In the genomic region with DNA sequence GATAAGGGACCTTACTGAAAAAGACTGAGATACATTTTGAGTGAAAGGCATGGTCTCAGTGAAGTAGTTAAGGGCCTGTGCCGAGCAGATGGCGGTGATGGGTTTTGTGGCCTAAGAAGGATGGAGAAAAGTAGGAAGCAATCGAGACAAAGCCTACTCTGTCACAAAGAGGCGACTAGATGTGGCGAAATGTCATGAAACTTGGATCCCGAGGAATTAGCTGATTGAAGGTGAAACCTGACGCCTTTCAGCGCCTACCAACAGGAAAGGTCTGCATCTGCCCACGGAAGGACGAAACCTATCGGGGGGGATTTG, we compare ENCODE assay signal across 8 cellular contexts. TPM values are rescaled to one million over a fixed set of nuclear protein-coding genes. Genes with fewer than 3 reads are reported as not detected.
A peak's percentile ranks its signal among the peaks of the same experiment; 100 is the strongest.
DNase-seq lines count a peak whose midpoint lies in the region; ATAC-seq and TF ChIP-seq lines count a peak whose summit lies in the region.

No MANE protein-coding gene starts in this region.

- no peaks in the 10 kb centered on the region for H3K36me3 ChIP-seq in rectal smooth muscle tissue (ENCODE audit: control insufficient read depth, insufficient read depth, low read length)

- peak overlapping the region; percentile 49 for H3K9ac ChIP-seq in rectal smooth muscle tissue (ENCODE audit: low read length)

- no peaks in the 10 kb centered on the region for H3K27me3 ChIP-seq in foreskin keratinocyte
- H3K27me3 ChIP-seq in rectal smooth muscle tissue (ENCODE audit: control insufficient read depth, insufficient read depth, low read length) = no peaks in the 10 kb centered on the region

- peaks cover 28% of the 10 kb centered on the region for H3K36me3 Mint-ChIP-seq in stimulated activated naive CD8-positive, alpha-beta T cell treated with anti-CD3 and anti-CD28 coated beads, Interleukin-15, Interleukin-2, amounts not matched to agents 100 ng/mL and 50 ng/mL, for 24 hours (ENCODE audit: low read depth)

- no peak for TF ChIP-seq CTCF in foreskin keratinocyte (conservative IDR thresholded peaks at IDR 0.05)
- TF ChIP-seq CTCF in GM10266 (IDR thresholded peaks at IDR 0.05; ENCODE audit: control insufficient read depth, insufficient read depth, low read depth, missing control alignments) = no peak

- no peaks in the 10 kb centered on the region for H3K9me3 Mint-ChIP-seq in stimulated activated naive CD8-positive, alpha-beta T cell treated with anti-CD3 and anti-CD28 coated beads, Interleukin-15, Interleukin-2, amounts not matched to agents 100 ng/mL and 50 ng/mL, for 24 hours

- peak overlapping the region; percentile 98 for H3K4me3 Mint-ChIP-seq in stimulated activated naive CD8-positive, alpha-beta T cell treated with anti-CD3 and anti-CD28 coated beads, Interleukin-15, Interleukin-2, amounts not matched to agents 100 ng/mL and 50 ng/mL, for 24 hours

- H3K4me1 ChIP-seq in foreskin keratinocyte (peaks cover 9% of the 10 kb centered on the region), rectal smooth muscle tissue (ENCODE audit: control insufficient read depth, insufficient read depth, low read length) (peaks cover 9% of the 10 kb centered on the region)

- H3K27ac Mint-ChIP-seq in stimulated activated naive CD8-positive, alpha-beta T cell treated with anti-CD3 and anti-CD28 coated beads, Interleukin-15, Interleukin-2, amounts not matched to agents 100 ng/mL and 50 ng/mL, for 24 hours = peak overlapping the region; percentile 96

- H3K27ac ChIP-seq in foreskin keratinocyte = peak overlapping the region; percentile 56
- no peak overlapping the region for H3K27ac ChIP-seq in rectal smooth muscle tissue (ENCODE audit: low read depth, low read length)

- ATAC-seq in stimulated activated naive CD8-positive, alpha-beta T cell treated with anti-CD3 and anti-CD28 coated beads, Interleukin-15, Interleukin-2, amounts not matched to agents 100 U/mL and 50 U/mL, for 24 hours = no peak
- ATAC-seq in SK-N-SH treated with all-trans-retinoic acid at 6 μM for 48 hours = peak; percentile 7
- no peak for ATAC-seq in foreskin keratinocyte
- ATAC-seq in HG03439 (IDR thresholded peaks at IDR 0.05; ENCODE audit: unreplicated experiment) = no peak

- DNase-seq in stimulated activated naive CD8-positive, alpha-beta T cell treated with anti-CD3 and anti-CD28 coated beads, Interleukin-15, Interleukin-2, amounts not matched to agents 100 U/mL and 50 U/mL, for 24 hours = no peak
- DNase-seq in foreskin keratinocyte (peak in 1 of 2 donors; percentile 16), GM10266 (ENCODE audit: extremely low spot score) (no peak)
- no peak for DNase-seq in stimulated activated CD8-positive, alpha-beta memory T cell treated with anti-CD3 and anti-CD28 coated beads, Interleukin-4, amount 100 ng/mL, for 48 hours

- H3K4me1 Mint-ChIP-seq in stimulated activated naive CD8-positive, alpha-beta T cell treated with anti-CD3 and anti-CD28 coated beads, Interleukin-15, Interleukin-2, amounts not matched to agents 100 ng/mL and 50 ng/mL, for 24 hours (ENCODE audit: low read depth) = peaks cover 22% of the 10 kb centered on the region

- no peaks in the 10 kb centered on the region for H3K27me3 Mint-ChIP-seq in stimulated activated naive CD8-positive, alpha-beta T cell treated with anti-CD3 and anti-CD28 coated beads, Interleukin-15, Interleukin-2, amounts not matched to agents 100 ng/mL and 50 ng/mL, for 24 hours

- peak overlapping the region; percentile 98 for H3K4me3 ChIP-seq in rectal smooth muscle tissue (ENCODE audit: low read length)

TF ChIP-seq in SK-N-SH treated with all-trans-retinoic acid at 6 μM for 48 hours, 23 proteins besides CTCF, POLR2A, EP300 and RAD21:
- TF ChIP-seq PATZ1 (CRISPR knock-in tag; IDR thresholded peaks at IDR 0.05; ENCODE audit: borderline replicate concordance) (no peak), RARB (CRISPR knock-in tag; IDR thresholded peaks at IDR 0.05) (no peak), ZNF8 (CRISPR knock-in tag; IDR thresholded peaks at IDR 0.05) (no peak), TCF4 (CRISPR knock-in tag; IDR thresholded peaks at IDR 0.05; ENCODE audit: borderline replicate concordance) (no peak), ISL1 (CRISPR knock-in tag; IDR thresholded peaks at IDR 0.05) (no peak)

RNA-seq across cellular contexts. Expression of gene CEP192, which starts 0.5 kb away (rescaled TPM):
- total RNA-seq in foreskin keratinocyte = 20.2 and 23.1 TPM in 2 replicates
- 8.0 and 9.7 TPM in 2 replicates for polyA plus RNA-seq in foreskin keratinocyte

RNA-seq across cellular contexts. Expression of gene SEH1L, which starts 42.8 kb away (rescaled TPM):
- 47.5 and 55.2 TPM in 2 replicates for total RNA-seq in foreskin keratinocyte
- 22.4 and 30.0 TPM in 2 replicates for polyA plus RNA-seq in foreskin keratinocyte
